In genomic region chr11:57325735-57326048, GRCh38 we compare ENCODE assay signal across 7 cellular contexts. TPM values are rescaled to one million over a fixed set of nuclear protein-coding genes. Genes with fewer than 3 reads are reported as not detected.
DNase-seq lines count a peak whose midpoint lies in the region; ATAC-seq and TF ChIP-seq lines count a peak whose summit lies in the region.

No MANE protein-coding gene starts in this region.

- H4K20me1 ChIP-seq in GM23248 (ENCODE audit: insufficient read depth) = 0 out of 2 replicates have a peak, but pooled peaks cover 2% of the 10 kb centered on the region

- DNase-seq in GM23248 (no peak), Peyer's patch (peak in 2 of 3 donors; percentile 81 to 86), epithelial cell of prostate (ENCODE audit: low read depth, low spot score) (no peak), DMS79 treated with DMSO at 0.1 percent for 48 hours (lab: John Stamatoyannopoulos, UW) (no peak)

- peak overlapping the region; percentile 99 for H3K27ac ChIP-seq in GM23248
- H3K27ac ChIP-seq in Peyer's patch = peak overlapping the region; percentile 74 to 97 (median 91)
- H3K27ac ChIP-seq in epithelial cell of prostate = peak overlapping the region; percentile 99

- TF ChIP-seq CTCF in Peyer's patch (IDR thresholded peaks at IDR 0.05) = no peak

- 41 to 57% methylated on average over 6 of the region's 6 CpGs for WGBS in GM23248 (ENCODE audit: low coverage in 1 of 2, low lambda C conversion rate in 2 of 2, missing lambda C conversion rate in 2 of 2), 2 experiments

- H3K79me2 ChIP-seq in GM23248 (ENCODE audit: insufficient read depth) = peaks cover 46% of the 10 kb centered on the region

- H3K4me3 ChIP-seq in GM23248 (peak overlapping the region; percentile 89), Peyer's patch (peak overlapping the region; percentile 67 to 95 (median 84)), neuron (ENCODE audit: low read length) (peak overlapping the region; percentile 71)

- no peaks in the 10 kb centered on the region for H3K27me3 ChIP-seq in GM23248 (replicated peaks; ENCODE audit: insufficient read depth)
- no peaks in the 10 kb centered on the region for H3K27me3 ChIP-seq in Peyer's patch
- H3K27me3 ChIP-seq in neuron (ENCODE audit: insufficient read depth, low read length) = no peaks in the 10 kb centered on the region

- no peaks in the 10 kb centered on the region for H3K9me2 ChIP-seq in GM23248 (ENCODE audit: insufficient read depth)

- H2AFZ ChIP-seq in GM23248 (peak overlapping the region; percentile 73), neuron (ENCODE audit: low read depth, low read length) (peak overlapping the region; percentile 31)

- H3K9me3 ChIP-seq in GM23248 (ENCODE audit: low read depth) (no peaks in the 10 kb centered on the region), Peyer's patch (no peaks in the 10 kb centered on the region), neuron (ENCODE audit: low read length) (no peaks in the 10 kb centered on the region)

- peaks cover 61% of the 10 kb centered on the region for H3F3A ChIP-seq in GM23248 (ENCODE audit: insufficient read depth)

- peaks cover 27% of the 10 kb centered on the region for H3K4me1 ChIP-seq in GM23248 (ENCODE audit: insufficient read depth)
- peaks cover 0 to 46% (median 8%) of the 10 kb centered on the region in 4 donors for H3K4me1 ChIP-seq in Peyer's patch
- H3K4me1 ChIP-seq in neuron (ENCODE audit: insufficient read depth, low read length) = peaks cover 43% of the 10 kb centered on the region

- ATAC-seq in GM19463 (IDR thresholded peaks at IDR 0.05; ENCODE audit: unreplicated experiment) = no peak
- ATAC-seq in activated CD4-positive, CD25-positive, alpha-beta regulatory T cell treated with anti-CD3 and anti-CD28 coated beads, Interleukin-2, amount 50 U/mL, for 24 hours = no peak

- peak overlapping the region; percentile 96 for H3K9ac ChIP-seq in GM23248

- in situ Hi-C loops in GM23248 (cut with MboI) = no loop called here

- H3K36me3 ChIP-seq in GM23248 (ENCODE audit: low read depth) = peaks cover 22% of the 10 kb centered on the region
- peaks cover 0 to 45% (median 0%) of the 10 kb centered on the region in 3 donors for H3K36me3 ChIP-seq in Peyer's patch
- peaks cover 59% of the 10 kb centered on the region for H3K36me3 ChIP-seq in neuron (ENCODE audit: insufficient read depth, low read length)

- TF ChIP-seq POLR2A in Peyer's patch (IDR thresholded peaks at IDR 0.05) = peak; percentile 51 to 74

- H3K4me2 ChIP-seq in GM23248 (ENCODE audit: unreplicated experiment) = peak overlapping the region; percentile 89

RNA-seq across cellular contexts. Expression of gene TNKS1BP1, which starts 0.9 kb away (rescaled TPM):
- 89.7 and 92.1 TPM in 2 replicates for total RNA-seq in GM23248 (2014; rRNA removed; shearing (Covaris generic))
- 88.2 and 88.8 TPM in 2 replicates for polyA plus RNA-seq in GM23248 (2016; fragmentation: Nextera tagmentation; extraction: Ambion mirVana)
- total RNA-seq in Peyer's patch = 100 to 1,000 TPM in 3 of 4 donors, 10 to 100 TPM in 1; 91.8 to 156 (median 139) TPM

RNA-seq across cellular contexts. Expression of gene SSRP1, which starts 10.0 kb away (rescaled TPM):
- total RNA-seq in GM23248 (2014; rRNA removed; shearing (Covaris generic)) = 69.2 and 76.2 TPM in 2 replicates
- 29.3 and 32.9 TPM in 2 replicates for polyA plus RNA-seq in GM23248 (2016; fragmentation: Nextera tagmentation; extraction: Ambion mirVana)
- 100 to 1,000 TPM in 1 of 4 donors, 10 to 100 TPM in 3; 39.9 to 106 (median 50.6) TPM for total RNA-seq in Peyer's patch

RNA-seq across cellular contexts. Expression of gene P2RX3, which starts 12.5 kb away (rescaled TPM):
- total RNA-seq in GM23248 (2014; rRNA removed; shearing (Covaris generic)) = not detected in 2 replicates
- 0.10 TPM in 1 of 2 replicates, not detected in the other for polyA plus RNA-seq in GM23248 (2016; fragmentation: Nextera tagmentation; extraction: Ambion mirVana)
- under 1 TPM in 1 of 4 donors, not detected in 3; 0.80 TPM for total RNA-seq in Peyer's patch

RNA-seq across cellular contexts. Expression of gene PRG3, which starts 55.3 kb away (rescaled TPM):
- total RNA-seq in GM23248 (2014; rRNA removed; shearing (Covaris generic)) = not detected in 2 replicates
- polyA plus RNA-seq in GM23248 (2016; fragmentation: Nextera tagmentation; extraction: Ambion mirVana) = not detected in 2 replicates
- total RNA-seq in Peyer's patch = not detected

Comparison
In these comparisons a context has a peak if more than half of its experiments do, and no peak if none do; other contexts are left out.
1. DNase-seq: peak in Peyer's patch (2 of 3); none in GM23248 (single experiment), epithelial cell of prostate (single experiment) and DMS79 treated with DMSO at 0.1 percent for 48 hours (single experiment).
2. Peak in every context shown above with its lines, with median percentiles within 50 percentile points of each other: H3K27ac ChIP-seq and H3K4me3 ChIP-seq.